23 cellular contexts compared by ENCODE assay signal in the genomic region with DNA sequence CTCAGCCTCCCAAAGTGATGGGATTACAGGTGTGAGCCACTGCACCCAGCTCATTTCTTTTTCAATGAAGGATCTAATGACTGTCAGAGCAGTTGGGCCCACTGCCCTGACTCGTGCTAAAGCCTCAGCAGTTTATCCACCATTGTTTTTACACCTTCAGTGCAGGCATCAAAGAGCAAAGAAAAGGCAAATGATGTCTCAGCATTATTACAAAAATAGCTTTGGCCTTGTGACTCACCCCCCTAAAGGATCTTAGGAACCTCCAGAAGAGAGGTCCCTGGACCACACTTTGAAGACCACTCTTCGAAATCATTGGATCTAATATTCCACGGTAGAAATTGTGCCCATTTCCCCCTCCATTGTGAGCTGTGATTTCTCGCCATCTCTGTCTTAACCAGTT. TPM values are rescaled to one million over a fixed set of nuclear protein-coding genes. Genes with fewer than 3 reads are reported as not detected.
DNase-seq lines count a peak whose midpoint lies in the region; ATAC-seq, FAIRE-seq and TF ChIP-seq lines count a peak whose summit lies in the region.
"Had no signal": no experiment of that assay in that cellular context is flagged by ENCODE, and none has a peak within 500 bp of the region (broad histone marks: within the 10 kb centered on the region; RNA-seq: fewer than 3 reads in every experiment).

No MANE protein-coding gene starts in this region.

- H3K79me2 ChIP-seq in HepG2 (ENCODE audit: insufficient read depth, low read length): no peaks in the 10 kb centered on the region

- no peak overlapping the region for H2AFZ ChIP-seq in IMR-90 (replicated peaks; ENCODE audit: low read length, poor library complexity)
- no peak overlapping the region for H2AFZ ChIP-seq in HepG2 (ENCODE audit: low read length)
- H2AFZ ChIP-seq: GM23248 had no signal

- H3K18ac ChIP-seq in IMR-90 (ENCODE audit: low read depth, low read length): no peak overlapping the region

- H3K4me1 ChIP-seq in IMR-90 (ENCODE audit: control insufficient read depth, insufficient read depth, low read length): peaks cover 18% of the 10 kb centered on the region; the same call in 1 of the 2 replicates
- H3K4me1 ChIP-seq in HepG2 (ENCODE audit: insufficient read depth, low read length): peaks cover 7% of the 10 kb centered on the region
- H3K4me1 ChIP-seq in prostate gland (replicated peaks): peaks cover 38% of the 10 kb centered on the region

- H3K4me3 ChIP-seq in IMR-90 (ENCODE audit: insufficient read depth, low read depth, low read length) (no peak overlapping the region), HepG2 (replicated peaks in 1 of 3; ENCODE audit: insufficient read depth in 1 of 3, low read depth in 2 of 3, low read length in 3 of 3) (no peak overlapping the region), prostate gland (no peak overlapping the region)
- H3K4me3 ChIP-seq: GM23248 had no signal

- H4K5ac ChIP-seq in IMR-90 (ENCODE audit: low read depth, low read length): no peak overlapping the region

- H4K20me1 ChIP-seq in IMR-90 (ENCODE audit: insufficient read depth, low read length): no peaks in the 10 kb centered on the region
- H4K20me1 ChIP-seq in HepG2 (ENCODE audit: insufficient read depth, low read length): no peaks in the 10 kb centered on the region

- no peak overlapping the region for H2BK120ac ChIP-seq in IMR-90 (ENCODE audit: low read depth, low read length)

- H3K4ac ChIP-seq in IMR-90 (ENCODE audit: low read depth, low read length): peak overlapping the region; percentile 20; the same call in 1 of the 2 replicates

- no peak overlapping the region for H2AK9ac ChIP-seq in IMR-90 (replicated peaks; ENCODE audit: low read depth, low read length, poor library complexity)

- peak overlapping the region; percentile 15; the same call in 1 of the 2 replicates for H4K91ac ChIP-seq in IMR-90 (ENCODE audit: insufficient read depth, low read depth, low read length)

- intact Hi-C loops in IMR-90 (cut with micrococcal nuclease) (no loop called here), HepG2 (cut with micrococcal nuclease; ENCODE audit: unreplicated experiment) (no loop called here), prostate gland (cut with DNase I) (no loop called here)

- H3K36me3 ChIP-seq in IMR-90 (ENCODE audit: control insufficient read depth, insufficient read depth, low read length) (peaks cover 2% of the 10 kb centered on the region; the same call in 1 of the 2 replicates), HepG2 (replicated peaks in 1 of 2; ENCODE audit: control insufficient read depth in 1 of 2, insufficient read depth in 2 of 2, low read length in 2 of 2) (no peaks in the 10 kb centered on the region), prostate gland (no peaks in the 10 kb centered on the region)

- H3K9me3 ChIP-seq in IMR-90 (ENCODE audit: control insufficient read depth, insufficient read depth, low read length) (no peaks in the 10 kb centered on the region), HepG2 (ENCODE audit: low read length) (no peaks in the 10 kb centered on the region), prostate gland (no peaks in the 10 kb centered on the region)

- DNase-seq in IMR-90 (no peak), HepG2 (ENCODE audit: low spot score) (no peak), prostate gland (ENCODE audit: low spot score) (no peak), HTR-8/SVneo (ENCODE audit: insufficient read length, low spot score) (no peak), NCI-H2029 treated with DMSO at 0.1 percent for 48 hours (lab: John Stamatoyannopoulos, UW) (no peak)
- DNase-seq: CD4-positive, CD25-positive, alpha-beta regulatory T cell; GM23248; H7; Karpas-422; NCI-H1092 treated with DMSO at 0.1 percent for 48 hours; NCI-H146; NCI-H2029; NCI-H446 treated with DMSO at 0.1 percent for 48 hours; NCI-H526 treated with DMSO at 0.1 percent for 48 hours; Right ventricle myocardium superior; RPMI8226; T-helper 1 cell had no signal

- no peak for TF ChIP-seq POLR2A in IMR-90 (IDR thresholded peaks at IDR 0.05; ENCODE audit: low read depth, low read length)
- no peak for TF ChIP-seq POLR2A in HepG2 (IDR thresholded peaks at IDR 0.05; ENCODE audit: insufficient read depth in 1 of 2, low read depth in 2 of 2, low read length in 2 of 2)
- no peak for TF ChIP-seq POLR2A in prostate gland (IDR thresholded peaks at IDR 0.05)

- H3K56ac ChIP-seq in IMR-90 (ENCODE audit: extremely low read depth, insufficient read depth, low read length): no peak overlapping the region

- peak overlapping the region in 1 of 2 experiments; percentile 40; a peak in 1 of 4 replicates for H4K8ac ChIP-seq in IMR-90 (ENCODE audit: low read depth in 2 of 2, low read length in 2 of 2)

- H2AK5ac ChIP-seq in IMR-90 (ENCODE audit: low read depth, low read length): peak overlapping the region; percentile 36; the same call in 1 of the 2 replicates

- dilution Hi-C loops in IMR-90 (cut with HindIII; ENCODE audit: low sequenced_read_pairs, unreplicated experiment): no loop called here

- in situ Hi-C loops in IMR-90 (cut with MboI; ENCODE audit: low sequenced_read_pairs) (no loop called here), HepG2 (cut with HindIII; ENCODE audit: extremely low pct_ligation_motif_present, low pct_unique_long_range_greater_than_20kb) (no loop called here)

- no peaks in the 10 kb centered on the region for H3K27me3 ChIP-seq in IMR-90 (ENCODE audit: control insufficient read depth, insufficient read depth, low read length)
- peaks cover 17 to 69% of the 10 kb centered on the region in 2 experiments; a peak in 4 of 5 replicates for H3K27me3 ChIP-seq in HepG2 (ENCODE audit: control insufficient read depth in 1 of 2, insufficient read depth in 2 of 2, low read length in 2 of 2)
- no peaks in the 10 kb centered on the region for H3K27me3 ChIP-seq in prostate gland (replicated peaks; ENCODE audit: insufficient read depth)

- H2BK15ac ChIP-seq in IMR-90 (ENCODE audit: low read depth, low read length): no peak overlapping the region

- TF ChIP-seq CTCF in IMR-90 (conservative IDR thresholded peaks at IDR 0.05; ENCODE audit: low read depth, low read length) (no peak), HepG2 (CRISPR knock-in tag; IDR thresholded peaks at IDR 0.05) (no peak), prostate gland (IDR thresholded peaks at IDR 0.05) (no peak)

- BruUV-seq in IMR-90 (replicated peaks; lab: Mats Ljungman, UMichigan) (no TSS peak), HepG2 (replicated peaks; lab: Mats Ljungman, UMichigan) (no TSS peak)

- H2BK5ac ChIP-seq in IMR-90 (ENCODE audit: low read depth, low read length, poor library complexity, severe bottlenecking): no peak overlapping the region

- H3K79me1 ChIP-seq in IMR-90 (ENCODE audit: low read depth in 1 of 2, low read length in 2 of 2): peaks cover 5 to 59% of the 10 kb centered on the region in 2 experiments

- H3K4me2 ChIP-seq in IMR-90 (ENCODE audit: low read depth, low read length) (no peak overlapping the region), HepG2 (ENCODE audit: low read depth, low read length) (no peak overlapping the region)

- no peak overlapping the region for H2BK20ac ChIP-seq in IMR-90 (ENCODE audit: low read depth, low read length)

- TF ChIP-seq EP300 in HepG2 (IDR thresholded peaks at IDR 0.05; ENCODE audit: low read depth in 2 of 2, low read length in 2 of 2) (no peak), HepG2 (CRISPR knock-in tag; IDR thresholded peaks at IDR 0.05; ENCODE audit: borderline replicate concordance) (no peak)

- no peak overlapping the region for H3K23ac ChIP-seq in IMR-90 (ENCODE audit: low read depth, low read length)

- TF ChIP-seq RAD21 in IMR-90 (IDR thresholded peaks at IDR 0.05; ENCODE audit: low read length) (no peak), HepG2 (CRISPR knock-in tag; IDR thresholded peaks at IDR 0.05) (no peak)

- H3K27ac ChIP-seq in IMR-90 (ENCODE audit: insufficient read depth, low read length): no peak overlapping the region
- no peak overlapping the region for H3K27ac ChIP-seq in HepG2 (ENCODE audit: extremely low read length, insufficient read depth, low read length)
- peak overlapping the region; percentile 71 to 98 for H3K27ac ChIP-seq in prostate gland
- H3K27ac ChIP-seq: GM23248 had no signal

- CTCF ChIA-PET in IMR-90 (lab: Yijun Ruan, JAX) (no interaction called here), HepG2 (lab: Yijun Ruan, JAX; ENCODE audit: low intra/inter-chr PET ratio, low total read pairs) (no interaction called here)

- ATAC-seq in IMR-90 (ENCODE audit: low read depth) (no peak), HepG2 (no peak), HG03139 (IDR thresholded peaks at IDR 0.05; ENCODE audit: unreplicated experiment) (no peak), HG02973 (IDR thresholded peaks at IDR 0.05; ENCODE audit: unreplicated experiment) (no peak)

- WGBS in IMR-90 (ENCODE audit: extremely low coverage in 2 of 2, insufficient read length in 1 of 2), 2 experiments: 86% methylated on average over 3 of the region's 4 CpGs; no CpG with 5 or more reads in 1 of the 2 experiments
- 10% methylated on average over 4 of the region's 4 CpGs for WGBS in HepG2 (ENCODE audit: low lambda C conversion rate)
- 88% methylated on average over 4 of the region's 4 CpGs for WGBS in prostate gland

- FAIRE-seq in HepG2 (lab: Jason Lieb, UNC): no peak
- FAIRE-seq in HTR-8/SVneo (lab: Jason Lieb, UNC): no peak
- FAIRE-seq: D721Med, GM18507 had no signal

- POLR2A ChIA-PET in IMR-90 (lab: Charles Lee; ENCODE audit: unreplicated experiment) (no interaction called here), HepG2 (lab: Yijun Ruan, JAX) (no interaction called here)

- H3K9ac ChIP-seq in IMR-90 (ENCODE audit: low read depth, low read length) (no peak overlapping the region), HepG2 (ENCODE audit: insufficient read depth, low read depth, low read length) (no peak overlapping the region)
- H3K9ac ChIP-seq: GM23248 had no signal

- H3K14ac ChIP-seq in IMR-90 (replicated peaks; ENCODE audit: low read depth, low read length): no peak overlapping the region

- peaks cover 11% of the 10 kb centered on the region for H3K9me1 ChIP-seq in IMR-90 (ENCODE audit: insufficient read depth, low read length)

RNA-seq across cellular contexts. Expression of a gene that starts 21.3 kb away (rescaled TPM):
- 13.8 and 13.9 TPM in 2 replicates for total RNA-seq in IMR-90 (2012; rRNA removed)
- polyA plus RNA-seq in IMR-90 (2012; rRNA removed): 21.6 and 23.7 TPM in 2 replicates
- 12.9 and 20.1 TPM in 2 replicates for polyA plus RNA-seq in IMR-90 (2012; cell fraction: cytosol; rRNA removed)
- 50.9 and 66.0 TPM in 2 replicates for polyA plus RNA-seq in IMR-90 (2012; cell fraction: nucleus; rRNA removed; ENCODE audit: low replicate concordance)
- total RNA-seq in HepG2 (2016; rRNA removed; fragmentation: Illumina TruSeq; extraction: Trizol): not detected in 2 replicates
- total RNA-seq in HepG2 (2016; cell fraction: cytosol; rRNA removed; fragmentation: Illumina TruSeq; extraction: Trizol; ENCODE audit: low read depth): not detected in 2 replicates
- not detected in 2 replicates for total RNA-seq in HepG2 (2016; cell fraction: insoluble cytoplasmic fraction; rRNA removed; fragmentation: Illumina TruSeq; extraction: Trizol)
- total RNA-seq in HepG2 (2016; cell fraction: membrane; rRNA removed; fragmentation: Illumina TruSeq; extraction: Trizol): not detected in 2 replicates
- not detected in 2 replicates for total RNA-seq in HepG2 (2016; cell fraction: nucleus; rRNA removed; fragmentation: Illumina TruSeq; extraction: Trizol)
- polyA plus RNA-seq in HepG2 (2011; rRNA removed): 0.12 and 0.27 TPM in 2 replicates
- 0.10 TPM in 1 of 2 replicates, not detected in the other for polyA plus RNA-seq in HepG2 (2011; cell fraction: cytosol; rRNA removed)
- 0.88 and 1.00 TPM in 2 replicates for polyA plus RNA-seq in HepG2 (2011; cell fraction: nucleus; rRNA removed)
- polyA plus RNA-seq in HepG2 (2012): 0.17 and 0.28 TPM in 2 replicates
- not detected in 2 replicates for polyA plus RNA-seq in HepG2 (2016; cell fraction: cytosol; fragmentation: Illumina TruSeq; extraction: Trizol; ENCODE audit: low read depth)
- polyA plus RNA-seq in HepG2 (2016; cell fraction: insoluble cytoplasmic fraction; fragmentation: Illumina TruSeq; extraction: Trizol; ENCODE audit: low read depth): not detected in 2 replicates
- not detected in 2 replicates for polyA plus RNA-seq in HepG2 (2016; cell fraction: membrane; fragmentation: Illumina TruSeq; extraction: Trizol; ENCODE audit: low read depth)
- polyA plus RNA-seq in HepG2 (2016; cell fraction: nucleus; fragmentation: Illumina TruSeq; extraction: Trizol; ENCODE audit: insufficient read depth, low read depth): not detected in 2 replicates
- polyA minus RNA-seq in HepG2 (2011; rRNA and poly(A)+ RNA removed; ENCODE audit: low replicate concordance): 1.0 TPM in 1 of 2 replicates, not detected in the other
- not detected in 2 replicates for polyA minus RNA-seq in HepG2 (2011; cell fraction: cytosol; rRNA and poly(A)+ RNA removed)
- polyA minus RNA-seq in HepG2 (2011; cell fraction: nucleus; rRNA and poly(A)+ RNA removed): not detected in 2 replicates
- total RNA-seq in prostate gland: 100 to 1,000 TPM; 371 to 393 TPM
- polyA plus RNA-seq: CD4-positive, CD25-positive, alpha-beta regulatory T cell had no signal

RNA-seq across cellular contexts. Expression of a gene that starts 58.0 kb away (rescaled TPM):
- total RNA-seq in IMR-90 (2012; rRNA removed) (not detected in 2 replicates), HepG2 (2016; rRNA removed; fragmentation: Illumina TruSeq; extraction: Trizol) (not detected in 2 replicates), prostate gland (not detected)
- polyA plus RNA-seq in IMR-90 (2012; rRNA removed) (not detected in 2 replicates), HepG2 (2011; rRNA removed) (not detected in 2 replicates)
- polyA plus RNA-seq in IMR-90 (2012; cell fraction: cytosol; rRNA removed): not detected in 2 replicates
- not detected in 2 replicates for polyA plus RNA-seq in IMR-90 (2012; cell fraction: nucleus; rRNA removed; ENCODE audit: low replicate concordance)
- total RNA-seq in HepG2 (2016; cell fraction: cytosol; rRNA removed; fragmentation: Illumina TruSeq; extraction: Trizol; ENCODE audit: low read depth): not detected in 2 replicates
- not detected in 2 replicates for total RNA-seq in HepG2 (2016; cell fraction: insoluble cytoplasmic fraction; rRNA removed; fragmentation: Illumina TruSeq; extraction: Trizol)
- total RNA-seq in HepG2 (2016; cell fraction: membrane; rRNA removed; fragmentation: Illumina TruSeq; extraction: Trizol): not detected in 2 replicates
- not detected in 2 replicates for total RNA-seq in HepG2 (2016; cell fraction: nucleus; rRNA removed; fragmentation: Illumina TruSeq; extraction: Trizol)
- polyA plus RNA-seq in HepG2 (2011; cell fraction: cytosol; rRNA removed): not detected in 2 replicates
- not detected in 2 replicates for polyA plus RNA-seq in HepG2 (2011; cell fraction: nucleus; rRNA removed)
- polyA plus RNA-seq in HepG2 (2012): not detected in 2 replicates
- not detected in 2 replicates for polyA plus RNA-seq in HepG2 (2016; cell fraction: cytosol; fragmentation: Illumina TruSeq; extraction: Trizol; ENCODE audit: low read depth)
- not detected in 2 replicates for polyA plus RNA-seq in HepG2 (2016; cell fraction: insoluble cytoplasmic fraction; fragmentation: Illumina TruSeq; extraction: Trizol; ENCODE audit: low read depth)
- not detected in 2 replicates for polyA plus RNA-seq in HepG2 (2016; cell fraction: membrane; fragmentation: Illumina TruSeq; extraction: Trizol; ENCODE audit: low read depth)
- not detected in 2 replicates for polyA plus RNA-seq in HepG2 (2016; cell fraction: nucleus; fragmentation: Illumina TruSeq; extraction: Trizol; ENCODE audit: insufficient read depth, low read depth)
- not detected in 2 replicates for polyA minus RNA-seq in HepG2 (2011; rRNA and poly(A)+ RNA removed; ENCODE audit: low replicate concordance)
- not detected in 2 replicates for polyA minus RNA-seq in HepG2 (2011; cell fraction: cytosol; rRNA and poly(A)+ RNA removed)
- not detected in 2 replicates for polyA minus RNA-seq in HepG2 (2011; cell fraction: nucleus; rRNA and poly(A)+ RNA removed)
- total RNA-seq: CD4-positive, CD25-positive, alpha-beta regulatory T cell; G401; GM23248; H7; Right ventricle myocardium superior had no signal
- polyA plus RNA-seq: BJ; CD4-positive, CD25-positive, alpha-beta regulatory T cell; GM23248 had no signal

Comparison
In these comparisons a context has a peak if more than half of its experiments do, and no peak if none do; other contexts are left out.
1. H3K27ac ChIP-seq: peak in prostate gland (2 of 2); none in IMR-90 (single experiment) and HepG2 (single experiment).
2. RNA of a gene that starts 21.3 kb away (total RNA-seq): 371 to 393 TPM in prostate gland; 13.8 to 13.9 TPM in IMR-90 and not detected in HepG2; every median in the first group is over 10 times any median in the second.